1 cellular context compared by ENCODE assay signal in genomic region chr2:636649-637405, GRCh38.
TF ChIP-seq lines count a peak whose summit lies in the region.

No MANE protein-coding gene starts in this region.

TF ChIP-seq in HepG2, 621 proteins besides CTCF, POLR2A, EP300 and RAD21 (continued from another document and continues in another):
- TF ChIP-seq BCLAF1 (IDR thresholded peaks at IDR 0.05), result no peak
- TF ChIP-seq ZNF570 (CRISPR knock-in tag; IDR thresholded peaks at IDR 0.05; ENCODE audit: borderline replicate concordance), result no peak
- no peak; the same call in 1 of the 2 replicates for TF ChIP-seq ZNF792 (CRISPR knock-in tag; IDR thresholded peaks at IDR 0.05)
- no peak for TF ChIP-seq ZNF205 (CRISPR knock-in tag; IDR thresholded peaks at IDR 0.05)
- no peak for TF ChIP-seq ZNF652 (CRISPR knock-in tag; IDR thresholded peaks at IDR 0.05; ENCODE audit: borderline replicate concordance, low read depth)
- TF ChIP-seq ZNF33A (CRISPR knock-in tag; IDR thresholded peaks at IDR 0.05; ENCODE audit: borderline replicate concordance), result no peak
- no peak for TF ChIP-seq IRF1 (CRISPR knock-in tag; IDR thresholded peaks at IDR 0.05; ENCODE audit: low read depth)
- peak; percentile 37; the same call in 1 of the 2 replicates for TF ChIP-seq ZNF274 (CRISPR knock-in tag; IDR thresholded peaks at IDR 0.05)
- 0 out of 2 replicates have a peak, but pooled peaks have one; percentile 37 for TF ChIP-seq EED (CRISPR knock-in tag; IDR thresholded peaks at IDR 0.05)
- TF ChIP-seq TARDBP (CRISPR knock-in tag; IDR thresholded peaks at IDR 0.05), result 0 out of 2 replicates have a peak, but pooled peaks have one; percentile 24
- no peak for TF ChIP-seq ZNF7 (CRISPR knock-in tag; IDR thresholded peaks at IDR 0.05)
- TF ChIP-seq ZNF350 (CRISPR knock-in tag; IDR thresholded peaks at IDR 0.05; ENCODE audit: borderline replicate concordance, low read depth), result no peak
- no peak for TF ChIP-seq MYNN (CRISPR knock-in tag; IDR thresholded peaks at IDR 0.05; ENCODE audit: low read depth)
- TF ChIP-seq SNAI1 (CRISPR knock-in tag; IDR thresholded peaks at IDR 0.05; ENCODE audit: borderline replicate concordance), result no peak
- no peak; the same call in 1 of the 2 replicates for TF ChIP-seq ZNF160 (CRISPR knock-in tag; IDR thresholded peaks at IDR 0.05)
- TF ChIP-seq MNT (IDR thresholded peaks at IDR 0.05), result no peak
- no peak for TF ChIP-seq PAF1 (CRISPR knock-in tag; IDR thresholded peaks at IDR 0.05)
- no peak for TF ChIP-seq KAT8 (CRISPR knock-in tag; IDR thresholded peaks at IDR 0.05)
- peak; percentile 94 for TF ChIP-seq ZNF704 (CRISPR knock-in tag; IDR thresholded peaks at IDR 0.05; ENCODE audit: borderline replicate concordance)
- TF ChIP-seq CBX5 (CRISPR knock-in tag; IDR thresholded peaks at IDR 0.05; ENCODE audit: borderline replicate concordance), result no peak
- peak; percentile 68; the same call in 1 of the 2 replicates for TF ChIP-seq NFAT5 (CRISPR knock-in tag; IDR thresholded peaks at IDR 0.05)
- TF ChIP-seq ISL2 (CRISPR knock-in tag; IDR thresholded peaks at IDR 0.05), result peak; percentile 43; the same call in 1 of the 2 replicates
- 0 out of 2 replicates have a peak, but pooled peaks have one; percentile 23 for TF ChIP-seq DR1 (CRISPR knock-in tag; IDR thresholded peaks at IDR 0.05)
- TF ChIP-seq RERE (CRISPR knock-in tag; IDR thresholded peaks at IDR 0.05; ENCODE audit: low read depth), result no peak
- no peak for TF ChIP-seq YEATS2 (CRISPR knock-in tag; IDR thresholded peaks at IDR 0.05; ENCODE audit: borderline replicate concordance)
- TF ChIP-seq KDM2A (CRISPR knock-in tag; IDR thresholded peaks at IDR 0.05; ENCODE audit: borderline replicate concordance, low read depth), result peak; percentile 57; the same call in 1 of the 2 replicates
- 0 out of 2 replicates have a peak, but pooled peaks have one; percentile 28 for TF ChIP-seq ZNF263 (CRISPR knock-in tag; IDR thresholded peaks at IDR 0.05)
- TF ChIP-seq SNAPC5 (CRISPR knock-in tag; IDR thresholded peaks at IDR 0.05; ENCODE audit: borderline replicate concordance), result no peak
- 0 out of 2 replicates have a peak, but pooled peaks have one; percentile 65 for TF ChIP-seq ZNF782 (CRISPR knock-in tag; IDR thresholded peaks at IDR 0.05; ENCODE audit: borderline replicate concordance)
- no peak for TF ChIP-seq PBX3 (CRISPR knock-in tag; IDR thresholded peaks at IDR 0.05; ENCODE audit: borderline replicate concordance)
- TF ChIP-seq ZNF660 (CRISPR knock-in tag; IDR thresholded peaks at IDR 0.05; ENCODE audit: borderline replicate concordance, low read depth), result no peak
- 0 out of 2 replicates have a peak, but pooled peaks have one; percentile 61 for TF ChIP-seq ZNF232 (CRISPR knock-in tag; IDR thresholded peaks at IDR 0.05; ENCODE audit: borderline replicate concordance)
- no peak for TF ChIP-seq NCOA1 (CRISPR knock-in tag; IDR thresholded peaks at IDR 0.05)
- TF ChIP-seq SOX13 (IDR thresholded peaks at IDR 0.05), result no peak
- no peak for TF ChIP-seq SOX13 (CRISPR knock-in tag; conservative IDR thresholded peaks at IDR 0.05 in 1 of 2, IDR thresholded peaks at IDR 0.05 in 1 of 2)
- TF ChIP-seq MYC (CRISPR knock-in tag; IDR thresholded peaks at IDR 0.05; ENCODE audit: borderline replicate concordance), result peak; percentile 21; the same call in 1 of the 2 replicates
- no peak for TF ChIP-seq ZNF446 (CRISPR knock-in tag; IDR thresholded peaks at IDR 0.05)
